Comparison of ENCODE assay signal across 8 cellular contexts in genomic region chr16:71484006-71484893, GRCh38. TPM values are rescaled to one million over a fixed set of nuclear protein-coding genes. Genes with fewer than 3 reads are reported as not detected.
DNase-seq lines count a peak whose midpoint lies in the region; ATAC-seq, FAIRE-seq and TF ChIP-seq lines count a peak whose summit lies in the region.

No MANE protein-coding gene starts in this region.

- peak overlapping the region; percentile 86 to 89 for H3K4me3 ChIP-seq in right atrium auricular region
- peak overlapping the region; percentile 83 for H3K4me3 ChIP-seq in psoas muscle

- peak overlapping the region; percentile 90 for H3K4me3 Mint-ChIP-seq in T-helper 17 cell

- DNase-seq in GM13976 (ENCODE audit: low spot score) (peak; percentile 84), NCI-H146 (lab: John Stamatoyannopoulos, UW) (peak; percentile 82), T-helper 17 cell (peak; percentile 55 to 75 (median 64)), right atrium auricular region (ENCODE audit: low spot score) (peak; percentile 93), psoas muscle (peak; percentile 83 to 91), urothelium cell line (ENCODE audit: low spot score) (peak; percentile 88)

- H3K4me1 Mint-ChIP-seq in T-helper 17 cell: peaks cover 17% of the 10 kb centered on the region

- H3K4me1 ChIP-seq in right atrium auricular region (peaks cover 0 to 11% of the 10 kb centered on the region in 2 donors), psoas muscle (peaks cover 6% of the 10 kb centered on the region)

- H3K27ac ChIP-seq in angular gyrus (ENCODE audit: low read depth, low read length) (peak overlapping the region; percentile 91), right atrium auricular region (peak overlapping the region; percentile 92 to 98), psoas muscle (peak overlapping the region; percentile 92)

- in situ Hi-C loops in GM13976 (cut with MboI; ENCODE audit: low sequenced_read_pairs, unreplicated experiment): no loop called here

- no peak for FAIRE-seq in urothelium cell line (lab: Jason Lieb, UNC)

- ATAC-seq in HG02852 (IDR thresholded peaks at IDR 0.05; ENCODE audit: unreplicated experiment) (peak; percentile 92), T-helper 17 cell (peak; percentile 88), psoas muscle (peak; percentile 98 to 100 (median 98))

- H3K9me3 ChIP-seq in T-helper 17 cell (ENCODE audit: control insufficient read depth, low read length, poor library complexity, severe bottlenecking) (no peaks in the 10 kb centered on the region), right atrium auricular region (no peaks in the 10 kb centered on the region), psoas muscle (no peaks in the 10 kb centered on the region)

- H3K27ac Mint-ChIP-seq in T-helper 17 cell: peak overlapping the region; percentile 95

- 0% methylated on average over 44 of the region's 44 CpGs for WGBS in psoas muscle, 3 donors

- H3K36me3 Mint-ChIP-seq in T-helper 17 cell (ENCODE audit: low read depth): peaks cover 7% of the 10 kb centered on the region

- H3K36me3 ChIP-seq in right atrium auricular region: no peaks in the 10 kb centered on the region
- H3K36me3 ChIP-seq in psoas muscle (ENCODE audit: insufficient read depth in 1 of 2, low read depth in 1 of 2): peaks cover 0 to 15% of the 10 kb centered on the region in 2 donors

- H3K27me3 Mint-ChIP-seq in T-helper 17 cell: peaks cover 10% of the 10 kb centered on the region

- H3K27me3 ChIP-seq in right atrium auricular region (no peaks in the 10 kb centered on the region), psoas muscle (ENCODE audit: insufficient read depth in 3 of 3, low read length in 2 of 3) (no peaks in the 10 kb centered on the region)

- TF ChIP-seq CTCF in GM13976 (IDR thresholded peaks at IDR 0.05; ENCODE audit: borderline replicate concordance, control extremely low read depth, extremely low read depth, insufficient read depth, missing control alignments) (no peak), right atrium auricular region (IDR thresholded peaks at IDR 0.05) (no peak), psoas muscle (IDR thresholded peaks at IDR 0.05) (no peak)

- intact Hi-C loops in psoas muscle (cut with DNase I): loop anchor here (1.0 kb wide), 1 partner anchor 22 kb away; the partner anchor contains the start of gene ZNF23 (in 2 of the 2)

RNA-seq across cellular contexts. Expression of gene ZNF19, which starts 4.9 kb away (rescaled TPM):
- total RNA-seq in T-helper 17 cell (1 to 10 TPM; 5.1 to 6.3 TPM), right atrium auricular region (1 to 10 TPM in 1 of 2 donors, under 1 TPM in 1; 0.82 to 2.5 TPM), psoas muscle (1 to 10 TPM; 1.2 to 2.2 (median 1.7) TPM)
- 1 to 10 TPM in 2 of 3 donors, under 1 TPM in 1; 0.92 to 1.2 (median 1.2) TPM for polyA plus RNA-seq in psoas muscle

RNA-seq across cellular contexts. Expression of gene ZNF23, which starts 22.2 kb away (rescaled TPM):
- total RNA-seq in T-helper 17 cell: 10 to 100 TPM in 1 of 2 donors, 1 to 10 TPM in 1; 7.4 to 10.5 TPM
- 1 to 10 TPM; 2.8 to 4.8 TPM for total RNA-seq in right atrium auricular region
- 1 to 10 TPM; 3.8 to 7.2 (median 5.4) TPM for total RNA-seq in psoas muscle
- polyA plus RNA-seq in psoas muscle: 1 to 10 TPM; 4.8 to 9.3 (median 6.1) TPM

RNA-seq across cellular contexts. Expression of gene CHST4, which starts 42.0 kb away (rescaled TPM):
- total RNA-seq in T-helper 17 cell (not detected), right atrium auricular region (under 1 TPM in 1 of 2 donors, not detected in 1; 0.67 TPM), psoas muscle (not detected)
- not detected for polyA plus RNA-seq in psoas muscle

RNA-seq across cellular contexts. Expression of gene TLE7, which starts 42.4 kb away (rescaled TPM):
- total RNA-seq in T-helper 17 cell: not detected
- total RNA-seq in right atrium auricular region: not detected
- total RNA-seq in psoas muscle: not detected
- polyA plus RNA-seq in psoas muscle: not detected

Comparison
In these comparisons a context has a peak if more than half of its experiments do, and no peak if none do; other contexts are left out.
1. Peak in every context shown above with its lines: DNase-seq, ATAC-seq, H3K4me3 ChIP-seq and H3K27ac ChIP-seq.